2 cellular contexts compared by ENCODE assay signal in the genomic region with DNA sequence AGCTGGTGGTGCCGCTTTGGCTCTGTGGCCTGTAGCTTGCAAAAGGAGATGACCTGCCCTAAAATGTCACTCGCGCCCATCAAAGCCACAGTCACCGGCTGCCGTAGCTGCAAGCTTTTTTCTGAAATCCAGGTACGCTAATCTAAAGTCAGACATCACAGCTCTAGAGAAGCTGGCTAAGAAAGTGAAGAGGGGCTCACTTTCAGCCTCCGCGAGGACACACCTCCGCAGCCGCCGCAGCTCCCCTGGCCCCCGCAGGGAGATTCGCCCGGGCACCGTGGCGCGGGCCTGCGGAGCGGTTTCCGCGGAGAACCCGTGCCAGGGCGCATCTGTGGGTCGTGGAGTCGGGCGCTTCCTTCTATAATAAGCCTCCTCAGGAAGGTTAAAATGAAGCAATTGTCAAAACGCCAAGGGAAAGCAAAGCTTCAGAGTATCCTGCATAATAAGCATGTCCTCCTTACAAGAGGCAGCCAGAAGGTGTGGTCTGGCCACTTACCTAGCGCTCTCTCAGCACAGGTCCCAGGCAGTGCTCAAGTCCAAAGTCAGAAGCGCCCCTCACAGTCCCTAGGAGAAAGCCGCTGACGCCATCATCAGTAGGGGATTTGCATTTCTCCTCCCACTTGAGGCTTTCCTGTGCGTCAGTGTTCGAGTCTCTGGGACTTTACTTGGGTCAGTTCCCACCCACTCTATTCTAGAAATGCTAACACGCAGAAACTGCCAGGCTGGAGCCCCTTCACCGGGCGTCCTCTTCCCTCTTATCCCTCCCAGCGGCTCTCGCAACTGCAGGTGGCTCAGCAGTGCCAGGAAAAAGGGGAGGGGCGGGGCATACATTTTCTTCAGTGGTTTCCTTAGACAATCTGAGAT.
TF ChIP-seq lines count a peak whose summit lies in the region.

A gene with protein sequence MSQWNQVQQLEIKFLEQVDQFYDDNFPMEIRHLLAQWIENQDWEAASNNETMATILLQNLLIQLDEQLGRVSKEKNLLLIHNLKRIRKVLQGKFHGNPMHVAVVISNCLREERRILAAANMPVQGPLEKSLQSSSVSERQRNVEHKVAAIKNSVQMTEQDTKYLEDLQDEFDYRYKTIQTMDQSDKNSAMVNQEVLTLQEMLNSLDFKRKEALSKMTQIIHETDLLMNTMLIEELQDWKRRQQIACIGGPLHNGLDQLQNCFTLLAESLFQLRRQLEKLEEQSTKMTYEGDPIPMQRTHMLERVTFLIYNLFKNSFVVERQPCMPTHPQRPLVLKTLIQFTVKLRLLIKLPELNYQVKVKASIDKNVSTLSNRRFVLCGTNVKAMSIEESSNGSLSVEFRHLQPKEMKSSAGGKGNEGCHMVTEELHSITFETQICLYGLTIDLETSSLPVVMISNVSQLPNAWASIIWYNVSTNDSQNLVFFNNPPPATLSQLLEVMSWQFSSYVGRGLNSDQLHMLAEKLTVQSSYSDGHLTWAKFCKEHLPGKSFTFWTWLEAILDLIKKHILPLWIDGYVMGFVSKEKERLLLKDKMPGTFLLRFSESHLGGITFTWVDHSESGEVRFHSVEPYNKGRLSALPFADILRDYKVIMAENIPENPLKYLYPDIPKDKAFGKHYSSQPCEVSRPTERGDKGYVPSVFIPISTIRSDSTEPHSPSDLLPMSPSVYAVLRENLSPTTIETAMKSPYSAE (minus strand): TSS at position 544 of the 864 bp plus-strand sequence. CDS start 2,791 bp downstream, outside the sequence.

TF ChIP-seq in WTC11, 78 proteins besides CTCF, POLR2A, EP300 and RAD21:
- TF ChIP-seq GTF2I (CRISPR knock-in tag; conservative IDR thresholded peaks at IDR 0.05) (no peak), GRHL2 (CRISPR knock-in tag; IDR thresholded peaks at IDR 0.05; ENCODE audit: insufficient replicate concordance, severe bottlenecking) (no peak), JAZF1 (CRISPR knock-in tag; IDR thresholded peaks at IDR 0.05) (no peak), TCF7 (CRISPR knock-in tag; IDR thresholded peaks at IDR 0.05; ENCODE audit: low read depth) (no peak), ZNF416 (CRISPR knock-in tag; IDR thresholded peaks at IDR 0.05) (no peak), FOXP1 (CRISPR knock-in tag; IDR thresholded peaks at IDR 0.05; ENCODE audit: borderline replicate concordance) (no peak), ZBTB21 (CRISPR knock-in tag; IDR thresholded peaks at IDR 0.05; ENCODE audit: borderline replicate concordance) (no peak), ZNF138 (CRISPR knock-in tag; conservative IDR thresholded peaks at IDR 0.05) (no peak), KAT7 (CRISPR knock-in tag; IDR thresholded peaks at IDR 0.05; ENCODE audit: borderline replicate concordance) (no peak), SMAD3 (CRISPR knock-in tag; IDR thresholded peaks at IDR 0.05; ENCODE audit: borderline replicate concordance) (no peak), FOXK1 (CRISPR knock-in tag; IDR thresholded peaks at IDR 0.05) (no peak), TEAD1 (CRISPR knock-in tag; IDR thresholded peaks at IDR 0.05) (no peak), ZNF396 (CRISPR knock-in tag; IDR thresholded peaks at IDR 0.05; ENCODE audit: borderline replicate concordance) (no peak)
- TF ChIP-seq, protein P1, sequence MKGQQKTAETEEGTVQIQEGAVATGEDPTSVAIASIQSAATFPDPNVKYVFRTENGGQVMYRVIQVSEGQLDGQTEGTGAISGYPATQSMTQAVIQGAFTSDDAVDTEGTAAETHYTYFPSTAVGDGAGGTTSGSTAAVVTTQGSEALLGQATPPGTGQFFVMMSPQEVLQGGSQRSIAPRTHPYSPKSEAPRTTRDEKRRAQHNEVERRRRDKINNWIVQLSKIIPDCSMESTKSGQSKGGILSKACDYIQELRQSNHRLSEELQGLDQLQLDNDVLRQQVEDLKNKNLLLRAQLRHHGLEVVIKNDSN (CRISPR knock-in tag; IDR thresholded peaks at IDR 0.05) = no peak
- TF ChIP-seq, protein P2, sequence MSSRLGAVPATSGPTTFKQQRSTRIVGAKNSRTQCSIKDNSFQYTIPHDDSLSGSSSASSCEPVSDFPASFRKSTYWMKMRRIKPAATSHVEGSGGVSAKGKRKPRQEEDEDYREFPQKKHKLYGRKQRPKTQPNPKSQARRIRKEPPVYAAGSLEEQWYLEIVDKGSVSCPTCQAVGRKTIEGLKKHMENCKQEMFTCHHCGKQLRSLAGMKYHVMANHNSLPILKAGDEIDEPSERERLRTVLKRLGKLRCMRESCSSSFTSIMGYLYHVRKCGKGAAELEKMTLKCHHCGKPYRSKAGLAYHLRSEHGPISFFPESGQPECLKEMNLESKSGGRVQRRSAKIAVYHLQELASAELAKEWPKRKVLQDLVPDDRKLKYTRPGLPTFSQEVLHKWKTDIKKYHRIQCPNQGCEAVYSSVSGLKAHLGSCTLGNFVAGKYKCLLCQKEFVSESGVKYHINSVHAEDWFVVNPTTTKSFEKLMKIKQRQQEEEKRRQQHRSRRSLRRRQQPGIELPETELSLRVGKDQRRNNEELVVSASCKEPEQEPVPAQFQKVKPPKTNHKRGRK (CRISPR knock-in tag; IDR thresholded peaks at IDR 0.05; ENCODE audit: borderline replicate concordance) = no peak
- TF ChIP-seq, protein P3, sequence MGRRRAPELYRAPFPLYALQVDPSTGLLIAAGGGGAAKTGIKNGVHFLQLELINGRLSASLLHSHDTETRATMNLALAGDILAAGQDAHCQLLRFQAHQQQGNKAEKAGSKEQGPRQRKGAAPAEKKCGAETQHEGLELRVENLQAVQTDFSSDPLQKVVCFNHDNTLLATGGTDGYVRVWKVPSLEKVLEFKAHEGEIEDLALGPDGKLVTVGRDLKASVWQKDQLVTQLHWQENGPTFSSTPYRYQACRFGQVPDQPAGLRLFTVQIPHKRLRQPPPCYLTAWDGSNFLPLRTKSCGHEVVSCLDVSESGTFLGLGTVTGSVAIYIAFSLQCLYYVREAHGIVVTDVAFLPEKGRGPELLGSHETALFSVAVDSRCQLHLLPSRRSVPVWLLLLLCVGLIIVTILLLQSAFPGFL (CRISPR knock-in tag; IDR thresholded peaks at IDR 0.05; ENCODE audit: borderline replicate concordance) = no peak
- TF ChIP-seq, protein P4, sequence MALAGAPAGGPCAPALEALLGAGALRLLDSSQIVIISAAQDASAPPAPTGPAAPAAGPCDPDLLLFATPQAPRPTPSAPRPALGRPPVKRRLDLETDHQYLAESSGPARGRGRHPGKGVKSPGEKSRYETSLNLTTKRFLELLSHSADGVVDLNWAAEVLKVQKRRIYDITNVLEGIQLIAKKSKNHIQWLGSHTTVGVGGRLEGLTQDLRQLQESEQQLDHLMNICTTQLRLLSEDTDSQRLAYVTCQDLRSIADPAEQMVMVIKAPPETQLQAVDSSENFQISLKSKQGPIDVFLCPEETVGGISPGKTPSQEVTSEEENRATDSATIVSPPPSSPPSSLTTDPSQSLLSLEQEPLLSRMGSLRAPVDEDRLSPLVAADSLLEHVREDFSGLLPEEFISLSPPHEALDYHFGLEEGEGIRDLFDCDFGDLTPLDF (CRISPR knock-in tag; IDR thresholded peaks at IDR 0.05) = no peak

TF ChIP-seq in HepG2, 621 proteins besides CTCF, POLR2A, EP300 and RAD21 (continues in another document):
- no peak for TF ChIP-seq BCL6 (CRISPR knock-in tag; IDR thresholded peaks at IDR 0.05)
- TF ChIP-seq, protein P5, sequence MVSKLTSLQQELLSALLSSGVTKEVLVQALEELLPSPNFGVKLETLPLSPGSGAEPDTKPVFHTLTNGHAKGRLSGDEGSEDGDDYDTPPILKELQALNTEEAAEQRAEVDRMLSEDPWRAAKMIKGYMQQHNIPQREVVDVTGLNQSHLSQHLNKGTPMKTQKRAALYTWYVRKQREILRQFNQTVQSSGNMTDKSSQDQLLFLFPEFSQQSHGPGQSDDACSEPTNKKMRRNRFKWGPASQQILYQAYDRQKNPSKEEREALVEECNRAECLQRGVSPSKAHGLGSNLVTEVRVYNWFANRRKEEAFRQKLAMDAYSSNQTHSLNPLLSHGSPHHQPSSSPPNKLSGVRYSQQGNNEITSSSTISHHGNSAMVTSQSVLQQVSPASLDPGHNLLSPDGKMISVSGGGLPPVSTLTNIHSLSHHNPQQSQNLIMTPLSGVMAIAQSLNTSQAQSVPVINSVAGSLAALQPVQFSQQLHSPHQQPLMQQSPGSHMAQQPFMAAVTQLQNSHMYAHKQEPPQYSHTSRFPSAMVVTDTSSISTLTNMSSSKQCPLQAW (CRISPR knock-in tag; IDR thresholded peaks at IDR 0.05) = 0 out of 2 replicates have a peak, but pooled peaks have one; percentile 38
- TF ChIP-seq, protein P6, sequence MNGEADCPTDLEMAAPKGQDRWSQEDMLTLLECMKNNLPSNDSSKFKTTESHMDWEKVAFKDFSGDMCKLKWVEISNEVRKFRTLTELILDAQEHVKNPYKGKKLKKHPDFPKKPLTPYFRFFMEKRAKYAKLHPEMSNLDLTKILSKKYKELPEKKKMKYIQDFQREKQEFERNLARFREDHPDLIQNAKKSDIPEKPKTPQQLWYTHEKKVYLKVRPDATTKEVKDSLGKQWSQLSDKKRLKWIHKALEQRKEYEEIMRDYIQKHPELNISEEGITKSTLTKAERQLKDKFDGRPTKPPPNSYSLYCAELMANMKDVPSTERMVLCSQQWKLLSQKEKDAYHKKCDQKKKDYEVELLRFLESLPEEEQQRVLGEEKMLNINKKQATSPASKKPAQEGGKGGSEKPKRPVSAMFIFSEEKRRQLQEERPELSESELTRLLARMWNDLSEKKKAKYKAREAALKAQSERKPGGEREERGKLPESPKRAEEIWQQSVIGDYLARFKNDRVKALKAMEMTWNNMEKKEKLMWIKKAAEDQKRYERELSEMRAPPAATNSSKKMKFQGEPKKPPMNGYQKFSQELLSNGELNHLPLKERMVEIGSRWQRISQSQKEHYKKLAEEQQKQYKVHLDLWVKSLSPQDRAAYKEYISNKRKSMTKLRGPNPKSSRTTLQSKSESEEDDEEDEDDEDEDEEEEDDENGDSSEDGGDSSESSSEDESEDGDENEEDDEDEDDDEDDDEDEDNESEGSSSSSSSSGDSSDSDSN (CRISPR knock-in tag; IDR thresholded peaks at IDR 0.05) = 0 out of 2 replicates have a peak, but pooled peaks have one; percentile 28
- TF ChIP-seq, protein P7, sequence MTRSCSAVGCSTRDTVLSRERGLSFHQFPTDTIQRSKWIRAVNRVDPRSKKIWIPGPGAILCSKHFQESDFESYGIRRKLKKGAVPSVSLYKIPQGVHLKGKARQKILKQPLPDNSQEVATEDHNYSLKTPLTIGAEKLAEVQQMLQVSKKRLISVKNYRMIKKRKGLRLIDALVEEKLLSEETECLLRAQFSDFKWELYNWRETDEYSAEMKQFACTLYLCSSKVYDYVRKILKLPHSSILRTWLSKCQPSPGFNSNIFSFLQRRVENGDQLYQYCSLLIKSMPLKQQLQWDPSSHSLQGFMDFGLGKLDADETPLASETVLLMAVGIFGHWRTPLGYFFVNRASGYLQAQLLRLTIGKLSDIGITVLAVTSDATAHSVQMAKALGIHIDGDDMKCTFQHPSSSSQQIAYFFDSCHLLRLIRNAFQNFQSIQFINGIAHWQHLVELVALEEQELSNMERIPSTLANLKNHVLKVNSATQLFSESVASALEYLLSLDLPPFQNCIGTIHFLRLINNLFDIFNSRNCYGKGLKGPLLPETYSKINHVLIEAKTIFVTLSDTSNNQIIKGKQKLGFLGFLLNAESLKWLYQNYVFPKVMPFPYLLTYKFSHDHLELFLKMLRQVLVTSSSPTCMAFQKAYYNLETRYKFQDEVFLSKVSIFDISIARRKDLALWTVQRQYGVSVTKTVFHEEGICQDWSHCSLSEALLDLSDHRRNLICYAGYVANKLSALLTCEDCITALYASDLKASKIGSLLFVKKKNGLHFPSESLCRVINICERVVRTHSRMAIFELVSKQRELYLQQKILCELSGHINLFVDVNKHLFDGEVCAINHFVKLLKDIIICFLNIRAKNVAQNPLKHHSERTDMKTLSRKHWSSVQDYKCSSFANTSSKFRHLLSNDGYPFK (CRISPR knock-in tag; IDR thresholded peaks at IDR 0.05; ENCODE audit: borderline replicate concordance) = peak; percentile 71; the same call in 1 of the 2 replicates
- 0 out of 2 replicates have a peak, but pooled peaks have one; percentile 36 for TF ChIP-seq ZNF367 (CRISPR knock-in tag; IDR thresholded peaks at IDR 0.05; ENCODE audit: borderline replicate concordance)
- TF ChIP-seq, protein P8, sequence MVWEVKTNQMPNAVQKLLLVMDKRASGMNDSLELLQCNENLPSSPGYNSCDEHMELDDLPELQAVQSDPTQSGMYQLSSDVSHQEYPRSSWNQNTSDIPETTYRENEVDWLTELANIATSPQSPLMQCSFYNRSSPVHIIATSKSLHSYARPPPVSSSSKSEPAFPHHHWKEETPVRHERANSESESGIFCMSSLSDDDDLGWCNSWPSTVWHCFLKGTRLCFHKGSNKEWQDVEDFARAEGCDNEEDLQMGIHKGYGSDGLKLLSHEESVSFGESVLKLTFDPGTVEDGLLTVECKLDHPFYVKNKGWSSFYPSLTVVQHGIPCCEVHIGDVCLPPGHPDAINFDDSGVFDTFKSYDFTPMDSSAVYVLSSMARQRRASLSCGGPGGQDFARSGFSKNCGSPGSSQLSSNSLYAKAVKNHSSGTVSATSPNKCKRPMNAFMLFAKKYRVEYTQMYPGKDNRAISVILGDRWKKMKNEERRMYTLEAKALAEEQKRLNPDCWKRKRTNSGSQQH (CRISPR knock-in tag; IDR thresholded peaks at IDR 0.05; ENCODE audit: low read depth) = no peak
- TF ChIP-seq ZNF749 (CRISPR knock-in tag; IDR thresholded peaks at IDR 0.05; ENCODE audit: borderline replicate concordance) = no peak
- TF ChIP-seq FOSL1 (CRISPR knock-in tag; IDR thresholded peaks at IDR 0.05; ENCODE audit: borderline replicate concordance) = 0 out of 2 replicates have a peak, but pooled peaks have one; percentile 9
- 0 out of 2 replicates have a peak, but pooled peaks have one; percentile 16 for TF ChIP-seq RFXAP (CRISPR knock-in tag; IDR thresholded peaks at IDR 0.05; ENCODE audit: borderline replicate concordance)
- peak; percentile 71 for TF ChIP-seq ZNF501 (CRISPR knock-in tag; IDR thresholded peaks at IDR 0.05)
- TF ChIP-seq, protein P9, sequence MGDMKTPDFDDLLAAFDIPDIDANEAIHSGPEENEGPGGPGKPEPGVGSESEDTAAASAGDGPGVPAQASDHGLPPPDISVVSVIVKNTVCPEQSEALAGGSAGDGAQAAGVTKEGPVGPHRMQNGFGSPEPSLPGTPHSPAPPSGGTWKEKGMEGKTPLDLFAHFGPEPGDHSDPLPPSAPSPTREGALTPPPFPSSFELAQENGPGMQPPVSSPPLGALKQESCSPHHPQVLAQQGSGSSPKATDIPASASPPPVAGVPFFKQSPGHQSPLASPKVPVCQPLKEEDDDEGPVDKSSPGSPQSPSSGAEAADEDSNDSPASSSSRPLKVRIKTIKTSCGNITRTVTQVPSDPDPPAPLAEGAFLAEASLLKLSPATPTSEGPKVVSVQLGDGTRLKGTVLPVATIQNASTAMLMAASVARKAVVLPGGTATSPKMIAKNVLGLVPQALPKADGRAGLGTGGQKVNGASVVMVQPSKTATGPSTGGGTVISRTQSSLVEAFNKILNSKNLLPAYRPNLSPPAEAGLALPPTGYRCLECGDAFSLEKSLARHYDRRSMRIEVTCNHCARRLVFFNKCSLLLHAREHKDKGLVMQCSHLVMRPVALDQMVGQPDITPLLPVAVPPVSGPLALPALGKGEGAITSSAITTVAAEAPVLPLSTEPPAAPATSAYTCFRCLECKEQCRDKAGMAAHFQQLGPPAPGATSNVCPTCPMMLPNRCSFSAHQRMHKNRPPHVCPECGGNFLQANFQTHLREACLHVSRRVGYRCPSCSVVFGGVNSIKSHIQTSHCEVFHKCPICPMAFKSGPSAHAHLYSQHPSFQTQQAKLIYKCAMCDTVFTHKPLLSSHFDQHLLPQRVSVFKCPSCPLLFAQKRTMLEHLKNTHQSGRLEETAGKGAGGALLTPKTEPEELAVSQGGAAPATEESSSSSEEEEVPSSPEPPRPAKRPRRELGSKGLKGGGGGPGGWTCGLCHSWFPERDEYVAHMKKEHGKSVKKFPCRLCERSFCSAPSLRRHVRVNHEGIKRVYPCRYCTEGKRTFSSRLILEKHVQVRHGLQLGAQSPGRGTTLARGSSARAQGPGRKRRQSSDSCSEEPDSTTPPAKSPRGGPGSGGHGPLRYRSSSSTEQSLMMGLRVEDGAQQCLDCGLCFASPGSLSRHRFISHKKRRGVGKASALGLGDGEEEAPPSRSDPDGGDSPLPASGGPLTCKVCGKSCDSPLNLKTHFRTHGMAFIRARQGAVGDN (CRISPR knock-in tag; IDR thresholded peaks at IDR 0.05) = peak; percentile 27
- TF ChIP-seq HNRNPLL (IDR thresholded peaks at IDR 0.05; ENCODE audit: low read depth, low read length, poor library complexity, severe bottlenecking) = peak; percentile 68
- peak; percentile 13; the same call in 1 of the 2 replicates for TF ChIP-seq KDM5B (CRISPR knock-in tag; IDR thresholded peaks at IDR 0.05; ENCODE audit: borderline replicate concordance)
- no peak for TF ChIP-seq NFATC3 (CRISPR knock-in tag; IDR thresholded peaks at IDR 0.05)
- no peak for TF ChIP-seq ZNF121 (CRISPR knock-in tag; IDR thresholded peaks at IDR 0.05)
